ENCODE assay signal across 8 cellular contexts in the genomic region with DNA sequence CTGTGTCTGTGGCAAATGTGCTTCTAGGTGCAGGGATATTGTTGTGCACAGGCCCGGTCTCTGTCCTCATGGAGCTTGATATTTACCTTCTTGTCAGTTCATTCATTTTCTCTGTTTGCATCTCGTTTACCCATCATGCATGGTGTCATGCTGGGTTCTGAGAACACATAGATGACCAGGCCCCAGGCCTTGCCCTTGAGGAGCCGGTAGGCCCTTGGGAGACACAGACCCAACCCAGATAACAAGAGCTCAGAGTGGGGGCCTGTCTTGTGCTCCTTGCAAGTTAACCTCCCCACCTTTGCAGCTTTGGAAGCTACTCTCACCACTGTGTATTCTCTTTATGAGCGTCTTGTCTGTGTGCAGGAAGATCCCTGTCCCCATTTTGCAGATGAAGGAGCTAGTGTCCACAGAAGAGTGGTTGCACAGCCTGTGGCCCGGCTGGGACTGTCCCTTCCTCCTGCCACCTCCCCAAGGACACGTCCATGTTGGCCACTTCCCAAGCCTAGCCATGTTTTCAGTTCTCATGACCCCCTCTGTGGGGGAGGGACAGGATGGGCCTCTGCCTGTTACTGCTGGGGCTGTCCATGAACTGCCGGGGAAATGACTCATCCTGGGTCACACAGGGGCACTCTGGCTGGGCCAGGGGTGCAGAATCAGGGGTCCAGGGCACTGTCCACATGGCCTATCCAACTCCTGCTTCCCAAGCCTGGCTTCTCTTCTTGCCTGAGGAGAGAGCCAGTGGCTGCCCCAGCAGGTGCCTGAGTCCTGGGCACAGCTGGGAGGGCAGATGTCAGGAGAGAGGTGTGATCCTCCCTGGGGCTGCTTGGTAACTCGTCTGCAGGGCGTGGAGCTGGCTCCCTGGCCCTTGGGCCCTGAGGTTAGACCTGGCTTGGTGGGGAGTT. TPM values are rescaled to one million over a fixed set of nuclear protein-coding genes. Genes with fewer than 3 reads are reported as not detected.
DNase-seq lines count a peak whose midpoint lies in the region; ATAC-seq, FAIRE-seq and TF ChIP-seq lines count a peak whose summit lies in the region.

No MANE protein-coding gene starts in this region.

- H3K4ac ChIP-seq in H9 (ENCODE audit: low read depth, low read length): no peak overlapping the region

- H2AK5ac ChIP-seq in H9 (ENCODE audit: insufficient read length, low read length): no peak overlapping the region

- H3K9me3 Mint-ChIP-seq in H9 (no peaks in the 10 kb centered on the region), glutamatergic neuron (ENCODE audit: unreplicated experiment) (peaks cover 16% of the 10 kb centered on the region)

- no peak overlapping the region for H2BK15ac ChIP-seq in H9 (ENCODE audit: low read depth, low read length)

- no peak overlapping the region for H3T11ph ChIP-seq in H9 (ENCODE audit: low read length)

- H3K79me2 ChIP-seq in H9 (ENCODE audit: insufficient read depth, low read length): peaks cover 9% of the 10 kb centered on the region; the same call in 1 of the 2 replicates

- H2AFZ ChIP-seq in H9 (ENCODE audit: low read length): no peak overlapping the region

- H2BK12ac ChIP-seq in H9 (ENCODE audit: insufficient read length, low read depth, low read length): no peak overlapping the region

- peaks cover 11 to 40% (median 30%) of the 10 kb centered on the region in 3 experiments for H3K36me3 Mint-ChIP-seq in H9 (ENCODE audit: insufficient read depth in 1 of 3, low read depth in 3 of 3)
- peaks cover 13% of the 10 kb centered on the region for H3K36me3 Mint-ChIP-seq in glutamatergic neuron (ENCODE audit: unreplicated experiment)

- H3K4me1 ChIP-seq in H9 (ENCODE audit: insufficient read depth, low read length) (peaks cover 3% of the 10 kb centered on the region; the same call in 1 of the 2 replicates), rectal smooth muscle tissue (ENCODE audit: control insufficient read depth, insufficient read depth, low read length) (peaks cover 43% of the 10 kb centered on the region)

- H3K9me3 ChIP-seq in H9 (ENCODE audit: control insufficient read depth, low read depth, low read length): no peaks in the 10 kb centered on the region

- no peaks in the 10 kb centered on the region for H3K79me1 ChIP-seq in H9 (ENCODE audit: insufficient read depth, low read depth, low read length, poor library complexity, severe bottlenecking)

- no peak overlapping the region for H4K91ac ChIP-seq in H9 (ENCODE audit: insufficient read length, low read depth, low read length)

- H3K27me3 Mint-ChIP-seq in H9 (ENCODE audit: low read depth): peaks cover 9% of the 10 kb centered on the region
- peaks cover 14% of the 10 kb centered on the region for H3K27me3 Mint-ChIP-seq in glutamatergic neuron (ENCODE audit: unreplicated experiment)

- DNase-seq in H9: no peak
- no peak for DNase-seq in glutamatergic neuron
- DNase-seq in D721Med (ENCODE audit: insufficient read length, low spot score): no peak
- no peak for DNase-seq in NCI-H2196 treated with DMSO at 0.1 percent for 48 hours (lab: John Stamatoyannopoulos, UW; ENCODE audit: unreplicated experiment)

- no peak overlapping the region for H3K23ac ChIP-seq in H9 (ENCODE audit: insufficient read length, low read depth, low read length)

- FAIRE-seq in D721Med (lab: Jason Lieb, UNC): no peak

- no peak overlapping the region for H3K4me2 ChIP-seq in H9 (ENCODE audit: insufficient read depth, insufficient read length, low read length)

- no CpG with 5 or more reads among the region's 9 CpGs for WGBS in H9 (ENCODE audit: extremely low coverage, insufficient read length, low lambda C conversion rate)

- no peak overlapping the region for H2BK5ac ChIP-seq in H9 (ENCODE audit: insufficient read length, low read length)

- no peak overlapping the region for H3K9ac ChIP-seq in H9 (ENCODE audit: extremely low read depth, insufficient read length, low read length)
- H3K9ac ChIP-seq in rectal smooth muscle tissue (ENCODE audit: low read length): no peak overlapping the region

- no peak overlapping the region for H4K8ac ChIP-seq in H9 (replicated peaks; ENCODE audit: insufficient read length, low read depth, low read length)

- H3K36me3 ChIP-seq in rectal smooth muscle tissue (ENCODE audit: control insufficient read depth, insufficient read depth, low read length): peaks cover 2% of the 10 kb centered on the region

- peaks cover 55 to 56% of the 10 kb centered on the region in 2 experiments for H3K4me1 Mint-ChIP-seq in H9
- H3K4me1 Mint-ChIP-seq in glutamatergic neuron (ENCODE audit: low read depth, unreplicated experiment): peaks cover 58% of the 10 kb centered on the region

- H3K27ac ChIP-seq in H9 (ENCODE audit: insufficient read length, low read depth, low read length): no peak overlapping the region
- H3K27ac ChIP-seq in rectal smooth muscle tissue (ENCODE audit: low read depth, low read length): peak overlapping the region; percentile 33

- peaks cover 4% of the 10 kb centered on the region; the same call in 1 of the 2 replicates for H3K27me3 ChIP-seq in H9 (ENCODE audit: insufficient read depth, low read length)
- no peaks in the 10 kb centered on the region for H3K27me3 ChIP-seq in rectal smooth muscle tissue (ENCODE audit: control insufficient read depth, insufficient read depth, low read length)

- H3K18ac ChIP-seq in H9 (ENCODE audit: insufficient read length, low read depth, low read length): no peak overlapping the region

- H2BK20ac ChIP-seq in H9 (ENCODE audit: low read depth, low read length, poor library complexity, severe bottlenecking): no peak overlapping the region

- H3K23me2 ChIP-seq in H9 (ENCODE audit: insufficient read length, low read depth, low read length, poor library complexity, severe bottlenecking): peaks cover 17% of the 10 kb centered on the region

- H3K4me3 Mint-ChIP-seq in H9 (peak overlapping the region; percentile 93 to 97), glutamatergic neuron (ENCODE audit: unreplicated experiment) (peak overlapping the region; percentile 91)

- H4K20me1 ChIP-seq in H9 (ENCODE audit: control insufficient read depth, insufficient read depth, insufficient read length): no peaks in the 10 kb centered on the region

- TF ChIP-seq CTCF in H9 (conservative IDR thresholded peaks at IDR 0.05): no peak
- no peak for TF ChIP-seq CTCF in WI38 (IDR thresholded peaks at IDR 0.05; ENCODE audit: low read depth, low read length)
- TF ChIP-seq CTCF in glutamatergic neuron (IDR thresholded peaks at IDR 0.05; ENCODE audit: partially characterized antibody, unreplicated experiment): no peak
- no peak for TF ChIP-seq CTCF in D721Med (IDR thresholded peaks at IDR 0.05; ENCODE audit: insufficient read depth, missing control alignments)

- peak overlapping the region; percentile 85 for H3K4me3 ChIP-seq in WI38 (ENCODE audit: low read depth, low read length)
- peak overlapping the region; percentile 57 for H3K4me3 ChIP-seq in rectal smooth muscle tissue (ENCODE audit: low read length)

- no peak overlapping the region for H3K14ac ChIP-seq in H9 (ENCODE audit: insufficient read depth, low read length)

- no peak overlapping the region for H3K56ac ChIP-seq in H9 (ENCODE audit: insufficient read length, low read depth, low read length)

- no peak for ATAC-seq in HG03354 (IDR thresholded peaks at IDR 0.05; ENCODE audit: poor library complexity, severe bottlenecking, unreplicated experiment)
- ATAC-seq in HG02884 (IDR thresholded peaks at IDR 0.05; ENCODE audit: unreplicated experiment): no peak

- H3K27ac Mint-ChIP-seq in H9: peak overlapping the region in 2 of 3 experiments; percentile 17 to 49; a peak in 5 of 7 replicates
- H3K27ac Mint-ChIP-seq in glutamatergic neuron (ENCODE audit: unreplicated experiment): peak overlapping the region; percentile 48

- no peak overlapping the region for H2BK120ac ChIP-seq in H9 (ENCODE audit: low read depth, low read length, poor library complexity, severe bottlenecking)

- no peak overlapping the region for H4K5ac ChIP-seq in H9 (ENCODE audit: insufficient read length, low read depth, low read length)

RNA-seq across cellular contexts. Expression of a gene that starts 3.4 kb away (rescaled TPM):
- total RNA-seq in H9 (2021): 17.7 and 18.7 TPM in 2 replicates
- total RNA-seq in glutamatergic neuron (ENCODE audit: unreplicated experiment): 21.2 TPM

RNA-seq across cellular contexts. Expression of a gene that starts 11.1 kb away (rescaled TPM):
- 97.9 and 106 TPM in 2 replicates for total RNA-seq in H9 (2021)
- total RNA-seq in glutamatergic neuron (ENCODE audit: unreplicated experiment): 33.6 TPM

RNA-seq across cellular contexts. Expression of a gene that starts 25.6 kb away (rescaled TPM):
- total RNA-seq in H9 (2021) (29.8 and 32.7 TPM in 2 replicates), glutamatergic neuron (ENCODE audit: unreplicated experiment) (15.5 TPM)
